16 cellular contexts compared by ENCODE assay signal in genomic region chr15:68684476-68684875, GRCh38.
DNase-seq lines count a peak whose midpoint lies in the region; ATAC-seq, FAIRE-seq and TF ChIP-seq lines count a peak whose summit lies in the region.
"Had no signal": no experiment of that assay in that cellular context is flagged by ENCODE, and none has a peak within 500 bp of the region (broad histone marks: within the 10 kb centered on the region; RNA-seq: fewer than 3 reads in every experiment).

No MANE protein-coding gene starts in this region.

- DNase-seq in cardiac septum (ENCODE audit: low spot score): peak; percentile 14
- no peak for DNase-seq in right atrium auricular region (ENCODE audit: low spot score)
- DNase-seq in ecto neural progenitor cell (ENCODE audit: low spot score): peak; percentile 13
- DNase-seq in mesenteric fat pad (ENCODE audit: low spot score): peak; percentile 75
- DNase-seq in urothelium cell line (ENCODE audit: low spot score): no peak
- no peak for DNase-seq in NCI-H2081 treated with DMSO at 0.1 percent for 48 hours (lab: John Stamatoyannopoulos, UW)
- DNase-seq in activated naive CD4-positive, alpha-beta T cell treated with Interleukin-2 at 50 U/mL for 16 hours: no peak
- DNase-seq: 8988T; AML-193; CD4-positive, CD25-positive, alpha-beta regulatory T cell; DMS53; GF-D8 had no signal

- H3K27me3 ChIP-seq in right atrium auricular region: no peaks in the 10 kb centered on the region
- H3K27me3 ChIP-seq: BLaER1 had no signal

- no peak overlapping the region for H3K27ac ChIP-seq in right atrium auricular region
- H3K27ac ChIP-seq: BLaER1 had no signal

- no peak overlapping the region for H3K4me3 ChIP-seq in right atrium auricular region
- H3K4me3 ChIP-seq: BLaER1 had no signal

- H3K4me1 ChIP-seq in right atrium auricular region: no peaks in the 10 kb centered on the region

- ATAC-seq in GM18873 (IDR thresholded peaks at IDR 0.05; ENCODE audit: low FRiP score, unreplicated experiment): no peak
- ATAC-seq: HCT116, HepG2 had no signal

- intact Hi-C loops in cardiac septum (cut with DNase I): no loop called here

- TF ChIP-seq CTCF in right atrium auricular region (IDR thresholded peaks at IDR 0.05): no peak

- peak; percentile 23 for FAIRE-seq in urothelium cell line (lab: Jason Lieb, UNC)
- FAIRE-seq: HepG2 had no signal

- H3K9me3 ChIP-seq in right atrium auricular region: no peaks in the 10 kb centered on the region
- H3K9me3 ChIP-seq: BLaER1 had no signal

- H3K36me3 ChIP-seq in right atrium auricular region: no peaks in the 10 kb centered on the region
- H3K36me3 ChIP-seq: BLaER1 had no signal

Comparison
In these comparisons a context has a peak if more than half of its experiments do, and no peak if none do; other contexts are left out.
1. DNase-seq: peak in cardiac septum (single experiment), ecto neural progenitor cell (single experiment) and mesenteric fat pad (single experiment); none in right atrium auricular region (single experiment), urothelium cell line (single experiment), NCI-H2081 treated with DMSO at 0.1 percent for 48 hours (single experiment) and activated naive CD4-positive, alpha-beta T cell treated with Interleukin-2 at 50 U/mL for 16 hours (single experiment).